In genomic region chr11:73359930-73360742, GRCh38 we compare ENCODE assay signal across 8 cellular contexts. TPM values are rescaled to one million over a fixed set of nuclear protein-coding genes. Genes with fewer than 3 reads are reported as not detected.
DNase-seq lines count a peak whose midpoint lies in the region; ATAC-seq and TF ChIP-seq lines count a peak whose summit lies in the region.

No MANE protein-coding gene starts in this region.

- H3K27ac ChIP-seq in dorsolateral prefrontal cortex (peak overlapping the region in 43 of 59 donors; percentile 14 to 77 (median 41)), psoas muscle (peak overlapping the region; percentile 43)

- H3K27me3 ChIP-seq in dorsolateral prefrontal cortex (no peaks in the 10 kb centered on the region), psoas muscle (ENCODE audit: insufficient read depth in 3 of 3, low read length in 2 of 3) (no peaks in the 10 kb centered on the region)

- TF ChIP-seq CTCF in AG10803 (conservative IDR thresholded peaks at IDR 0.05; ENCODE audit: low read length) (peak; percentile 36), dorsolateral prefrontal cortex (IDR thresholded peaks at IDR 0.05 in 54 of 56, conservative IDR thresholded peaks at IDR 0.05 in 2 of 56; ENCODE audit: low read depth in 1 of 56, partially characterized antibody in 56 of 56) (peak in 10 of 56 donors; percentile 4 to 36 (median 20)), psoas muscle (IDR thresholded peaks at IDR 0.05) (peak; percentile 54)

- WGBS in psoas muscle, 3 donors, result 70 to 75% (median 70%) methylated on average over 19 of the region's 19 CpGs

- peaks cover 12% of the 10 kb centered on the region for H3K4me1 ChIP-seq in psoas muscle

- no peaks in the 10 kb centered on the region for H3K9me3 ChIP-seq in psoas muscle

- intact Hi-C loops in dorsolateral prefrontal cortex (cut with DNase I), result no loop called here
- intact Hi-C loops in psoas muscle (cut with DNase I), result no loop called here

- no peak overlapping the region for H3K4me3 ChIP-seq in AG10803 (ENCODE audit: low read length)
- H3K4me3 ChIP-seq in dorsolateral prefrontal cortex, result no peak overlapping the region
- no peak overlapping the region for H3K4me3 ChIP-seq in psoas muscle

- peak; percentile 80 to 88 (median 86) for ATAC-seq in psoas muscle
- ATAC-seq in GM18520 (IDR thresholded peaks at IDR 0.05; ENCODE audit: unreplicated experiment), result no peak

- peaks cover 0 to 53% of the 10 kb centered on the region in 2 donors for H3K36me3 ChIP-seq in psoas muscle (ENCODE audit: insufficient read depth in 1 of 2, low read depth in 1 of 2)

- DNase-seq in AG10803 (ENCODE audit: low read depth) (peak; percentile 45), GM19240 (ENCODE audit: insufficient read length, low spot score) (peak; percentile 62), SK-N-DZ (ENCODE audit: low spot score) (peak; percentile 64), dorsolateral prefrontal cortex (no peak), psoas muscle (peak; percentile 65 to 83), Ammon's horn (ENCODE audit: low spot score) (no peak), NCI-H226 (no peak)

RNA-seq across cellular contexts. Expression of gene RELT, which starts 16.1 kb away (rescaled TPM):
- polyA plus RNA-seq in SK-N-DZ (2014; cell fraction: cytosol; rRNA removed), result 14.9 and 15.9 TPM in 2 replicates
- polyA plus RNA-seq in SK-N-DZ (2014; cell fraction: nucleus; rRNA removed), result 39.1 and 40.6 TPM in 2 replicates
- total RNA-seq in dorsolateral prefrontal cortex, result 10 to 100 TPM in 110 of 120 experiments, 1 to 10 TPM in 10; 8.6 to 36.1 (median 12.8) TPM
- total RNA-seq in psoas muscle, result 10 to 100 TPM in 3 of 4 donors, 1 to 10 TPM in 1; 9.0 to 33.0 (median 17.2) TPM
- 10 to 100 TPM in 2 of 3 donors, 1 to 10 TPM in 1; 4.9 to 15.8 (median 15.5) TPM for polyA plus RNA-seq in psoas muscle

RNA-seq across cellular contexts. Expression of gene ARHGEF17, which starts 52.1 kb away (rescaled TPM):
- polyA plus RNA-seq in SK-N-DZ (2014; cell fraction: cytosol; rRNA removed), result 10.9 and 15.1 TPM in 2 replicates
- polyA plus RNA-seq in SK-N-DZ (2014; cell fraction: nucleus; rRNA removed), result 97.3 and 116 TPM in 2 replicates
- total RNA-seq in dorsolateral prefrontal cortex (100 to 1,000 TPM in 102 of 120 experiments, 10 to 100 TPM in 18; 74.0 to 177 (median 117) TPM), psoas muscle (10 to 100 TPM; 10.8 to 38.4 (median 15.5) TPM)
- 1 to 10 TPM; 5.7 to 7.9 (median 6.9) TPM for polyA plus RNA-seq in psoas muscle

Comparison
In these comparisons a context has a peak if more than half of its experiments do, and no peak if none do; other contexts are left out.
1. DNase-seq: peak in AG10803 (single experiment), GM19240 (single experiment), SK-N-DZ (single experiment) and psoas muscle (2 of 2); none in dorsolateral prefrontal cortex (0 of 10), Ammon's horn (single experiment) and NCI-H226 (single experiment).